Comparison of ENCODE assay signal across 35 cellular contexts in genomic region chr14:34231626-34232025, GRCh38.
A peak's percentile ranks its signal among the peaks of the same experiment; 100 is the strongest.
DNase-seq lines count a peak whose midpoint lies in the region; ATAC-seq, FAIRE-seq and TF ChIP-seq lines count a peak whose summit lies in the region.
"Had no signal": no experiment of that assay in that cellular context is flagged by ENCODE, and none has a peak within 500 bp of the region (broad histone marks: within the 10 kb centered on the region; RNA-seq: fewer than 3 reads in every experiment).

No MANE protein-coding gene starts in this region.

- BruUV-seq in MCF 10A (replicated peaks; lab: Mats Ljungman, UMichigan) (no TSS peak), mammary epithelial cell (replicated peaks; lab: Mats Ljungman, UMichigan) (no TSS peak)

- no peaks in the 10 kb centered on the region for H3K36me3 ChIP-seq in mammary epithelial cell (ENCODE audit: insufficient read depth, low read length)
- H3K36me3 ChIP-seq: left lung, Peyer's patch, sigmoid colon, SJSA1, tibial nerve, WERI-Rb-1 had no signal

- dilution Hi-C loops in mammary epithelial cell (cut with HindIII; ENCODE audit: low sequenced_read_pairs), result no loop called here

- no peaks in the 10 kb centered on the region for H3K36me3 Mint-ChIP-seq in MCF 10A (ENCODE audit: insufficient read depth, unreplicated experiment)
- H3K36me3 Mint-ChIP-seq: naive thymus-derived CD8-positive, alpha-beta T cell had no signal

- no peaks in the 10 kb centered on the region for H3K9me3 ChIP-seq in mammary epithelial cell (replicated peaks; ENCODE audit: insufficient read depth, low read length)
- H3K9me3 ChIP-seq: left lung, Peyer's patch, sigmoid colon, SJSA1, tibial nerve had no signal

- no peak overlapping the region for H3K9ac ChIP-seq in mammary epithelial cell (ENCODE audit: insufficient read depth, low read length)

- ATAC-seq in HG02610 (IDR thresholded peaks at IDR 0.05; ENCODE audit: unreplicated experiment) (no peak), HG02763 (IDR thresholded peaks at IDR 0.05; ENCODE audit: unreplicated experiment) (no peak)
- ATAC-seq: activated CD8-positive, alpha-beta T cell treated with anti-CD3 and anti-CD28 coated beads, Interleukin-2, amount 10 ng/mL, durations not matched to agents 7 days and 5 days; activated T-helper 17 cell treated with anti-CD3 and anti-CD28 coated beads, Interleukin-2, amount 50 U/mL, for 72 hours; HepG2; left lung; naive thymus-derived CD8-positive, alpha-beta T cell had no signal

- peaks cover 32% of the 10 kb centered on the region for H3K4me1 Mint-ChIP-seq in MCF 10A (ENCODE audit: insufficient read depth, unreplicated experiment)

- H3K4me1 ChIP-seq in mammary epithelial cell (ENCODE audit: insufficient read depth, low read length), result peaks cover 3% of the 10 kb centered on the region
- H3K4me1 ChIP-seq: Peyer's patch had no signal

- no peak overlapping the region for H3K4me3 Mint-ChIP-seq in MCF 10A (ENCODE audit: unreplicated experiment)
- H3K4me3 Mint-ChIP-seq: activated CD8-positive, alpha-beta T cell treated with anti-CD3 and anti-CD28 coated beads, Interleukin-2, amount 10 ng/mL, durations not matched to agents 7 days and 5 days; activated T-helper 17 cell treated with anti-CD3 and anti-CD28 coated beads, Interleukin-2, amount 50 U/mL, for 72 hours; naive thymus-derived CD8-positive, alpha-beta T cell had no signal

- no peak overlapping the region for H3K27ac ChIP-seq in mammary epithelial cell (ENCODE audit: insufficient read depth, low read depth, low read length)
- H3K27ac ChIP-seq: epithelial cell of prostate, left lung, Peyer's patch, sigmoid colon, SJSA1, tibial nerve, WERI-Rb-1 had no signal

- H3K27me3 ChIP-seq in mammary epithelial cell (ENCODE audit: insufficient read depth, low read length), result no peaks in the 10 kb centered on the region
- H3K27me3 ChIP-seq: Peyer's patch, sigmoid colon, SJSA1, tibial nerve had no signal

- no peaks in the 10 kb centered on the region for H3K9me3 Mint-ChIP-seq in MCF 10A (ENCODE audit: unreplicated experiment)
- H3K9me3 Mint-ChIP-seq: activated T-helper 17 cell treated with anti-CD3 and anti-CD28 coated beads, Interleukin-2, amount 50 U/mL, for 72 hours; naive thymus-derived CD8-positive, alpha-beta T cell had no signal

- intact Hi-C loops in MCF 10A (cut with micrococcal nuclease), result no loop called here
- intact Hi-C loops in mammary epithelial cell (cut with micrococcal nuclease), result no loop called here

- H3K79me2 ChIP-seq in mammary epithelial cell (ENCODE audit: insufficient read depth, low read length), result no peaks in the 10 kb centered on the region

- WGBS in mammary epithelial cell (ENCODE audit: low coverage, missing lambda C conversion rate), result 79% methylated on average over 5 of the region's 5 CpGs

- no peak overlapping the region for H2AFZ ChIP-seq in mammary epithelial cell (ENCODE audit: low read depth, low read length)

- no peak for TF ChIP-seq CTCF in MCF 10A (IDR thresholded peaks at IDR 0.05; ENCODE audit: unreplicated experiment)
- no peak for TF ChIP-seq CTCF in mammary epithelial cell (conservative IDR thresholded peaks at IDR 0.05 in 1 of 2, IDR thresholded peaks at IDR 0.05 in 1 of 2; ENCODE audit: extremely low read depth in 1 of 2, insufficient read depth in 1 of 2, low read depth in 1 of 2, low read length in 2 of 2)
- no peak for TF ChIP-seq CTCF in astrocyte of the spinal cord (IDR thresholded peaks at IDR 0.05; ENCODE audit: low read depth, low read length)

- no peak overlapping the region for H3K4me3 ChIP-seq in mammary epithelial cell (replicated peaks in 1 of 3; ENCODE audit: insufficient read depth in 1 of 3, low read depth in 2 of 3, low read length in 3 of 3)
- no peak overlapping the region for H3K4me3 ChIP-seq in astrocyte of the spinal cord (ENCODE audit: low read depth, low read length)
- H3K4me3 ChIP-seq: left lung, Peyer's patch, sigmoid colon, SJSA1, tibial nerve had no signal

- H3K4me2 ChIP-seq in mammary epithelial cell (ENCODE audit: insufficient read depth, low read depth, low read length), result no peak overlapping the region

- FAIRE-seq in urothelium cell line (lab: Jason Lieb, UNC), result no peak
- FAIRE-seq: colon, GM18507, H54, HepG2 had no signal

- H3K27me3 Mint-ChIP-seq in MCF 10A (ENCODE audit: insufficient read depth, unreplicated experiment), result no peaks in the 10 kb centered on the region

- POLR2A ChIA-PET in MCF 10A (lab: Yijun Ruan, JAX), result no interaction called here

- CTCF ChIA-PET in MCF 10A (lab: Yijun Ruan, JAX), result no interaction called here
- CTCF ChIA-PET in mammary epithelial cell (lab: Charles Lee; ENCODE audit: low non-redundant PET), result no interaction called here

- peak overlapping the region; percentile 43 for H3K27ac Mint-ChIP-seq in MCF 10A (ENCODE audit: low read depth, unreplicated experiment)
- H3K27ac Mint-ChIP-seq: activated CD8-positive, alpha-beta T cell treated with anti-CD3 and anti-CD28 coated beads, Interleukin-2, amount 10 ng/mL, durations not matched to agents 7 days and 5 days; progenitor cell of endocrine pancreas had no signal

- DNase-seq in MCF 10A (ENCODE audit: unreplicated experiment) (peak; percentile 4), mammary epithelial cell (no peak), astrocyte of the spinal cord (ENCODE audit: low read depth, low spot score) (peak; percentile 15), mucosa of gallbladder (ENCODE audit: low spot score) (peak; percentile 64), urothelium cell line (ENCODE audit: low spot score) (peak; percentile 48), LoVo (ENCODE audit: low spot score) (no peak)
- DNase-seq: 8988T; activated CD4-positive, alpha-beta T cell treated with anti-CD3 and anti-CD28 coated beads for 4 hours; activated CD8-positive, alpha-beta T cell treated with anti-CD3 and anti-CD28 coated beads, Interleukin-2, amount 10 ng/mL, durations not matched to agents 7 days and 5 days; activated naive CD4-positive, alpha-beta T cell treated with anti-CD3 and anti-CD28 coated beads, Interleukin-2, amount 50 U/mL, for 16 hours; Calu3; effector memory CD4-positive, alpha-beta T cell; Karpas-422; left lung; MV-4-11; naive thymus-derived CD8-positive, alpha-beta T cell; NCI-H1436; NCI-H2107; nucleus accumbens; Peyer's patch; sigmoid colon; stimulated activated CD4-positive, alpha-beta T cell treated with anti-CD3 and anti-CD28 coated beads, Interleukin-4, amount 100 ng/mL, for 24 hours; T1000; WERI-Rb-1 had no signal

- no peaks in the 10 kb centered on the region for H4K20me1 ChIP-seq in mammary epithelial cell (ENCODE audit: insufficient read depth, low read length)

- in situ Hi-C loops in mammary epithelial cell (cut with MboI; ENCODE audit: low sequenced_read_pairs in 2 of 2), result loop anchor here in 1 of 2 donors (10.0 kb wide), 1 partner anchor 387 kb away; no protein-coding TSS in a partner anchor
- in situ Hi-C loops in astrocyte of the spinal cord (cut with HindIII; ENCODE audit: low sequenced_read_pairs), result no loop called here

Comparison
In these comparisons a context has a peak if more than half of its experiments do, and no peak if none do; other contexts are left out.
1. DNase-seq: peak in MCF 10A (single experiment), astrocyte of the spinal cord (single experiment), mucosa of gallbladder (single experiment) and urothelium cell line (single experiment); none in mammary epithelial cell (single experiment) and LoVo (single experiment).